ENCODE assay signal across 8 cellular contexts in genomic region chr1:211939876-211940468, GRCh38.
DNase-seq lines count a peak whose midpoint lies in the region; ATAC-seq and TF ChIP-seq lines count a peak whose summit lies in the region.
"Had no signal": no experiment of that assay in that cellular context is flagged by ENCODE, and none has a peak within 500 bp of the region (broad histone marks: within the 10 kb centered on the region; RNA-seq: fewer than 3 reads in every experiment).

No MANE protein-coding gene starts in this region.

- no peaks in the 10 kb centered on the region for H4K20me1 ChIP-seq in Karpas-422 (ENCODE audit: insufficient read depth, low read depth, low read length)

- TF ChIP-seq CTCF in Peyer's patch (IDR thresholded peaks at IDR 0.05) = no peak

- no peak overlapping the region for H3K9ac ChIP-seq in Karpas-422 (ENCODE audit: low read length)

- no peaks in the 10 kb centered on the region for H3K79me2 ChIP-seq in Karpas-422 (ENCODE audit: low read length)

- no peak overlapping the region for H3K4me2 ChIP-seq in Karpas-422 (ENCODE audit: low read depth, low read length, poor library complexity, severe bottlenecking)

- H3K27me3 ChIP-seq in Peyer's patch (no peaks in the 10 kb centered on the region), Karpas-422 (ENCODE audit: low read length) (no peaks in the 10 kb centered on the region)
- H3K27me3 ChIP-seq: gastrocnemius medialis had no signal

- H3K9me3 ChIP-seq in Peyer's patch (no peaks in the 10 kb centered on the region), Karpas-422 (ENCODE audit: low read length) (no peaks in the 10 kb centered on the region)
- H3K9me3 ChIP-seq: gastrocnemius medialis had no signal

- H3K4me1 ChIP-seq in Peyer's patch (peaks cover 0 to 10% (median 2%) of the 10 kb centered on the region in 4 donors), Karpas-422 (ENCODE audit: low read length) (peaks cover 33% of the 10 kb centered on the region)
- H3K4me1 ChIP-seq: gastrocnemius medialis had no signal

- no peak for TF ChIP-seq POLR2A in Peyer's patch (IDR thresholded peaks at IDR 0.05)

- no peak overlapping the region for H3K27ac ChIP-seq in Peyer's patch
- H3K27ac ChIP-seq in Karpas-422 (ENCODE audit: low read length) = no peak overlapping the region
- H3K27ac ChIP-seq: gastrocnemius medialis had no signal

- H2AFZ ChIP-seq in Karpas-422 (ENCODE audit: low read length) = no peak overlapping the region

- ATAC-seq in GM19023 (IDR thresholded peaks at IDR 0.05; ENCODE audit: unreplicated experiment) = peak; percentile 81
- peak; percentile 65 for ATAC-seq in HG02623 (IDR thresholded peaks at IDR 0.05; ENCODE audit: unreplicated experiment)
- ATAC-seq: gastrocnemius medialis had no signal

- no peak overlapping the region for H3K4me3 ChIP-seq in Peyer's patch
- no peak overlapping the region for H3K4me3 ChIP-seq in Karpas-422 (ENCODE audit: low read length)
- H3K4me3 ChIP-seq: gastrocnemius medialis had no signal

- peaks cover 0 to 6% (median 0%) of the 10 kb centered on the region in 3 donors for H3K36me3 ChIP-seq in Peyer's patch
- H3K36me3 ChIP-seq in Karpas-422 (ENCODE audit: insufficient read depth, low read length) = peaks cover 18% of the 10 kb centered on the region
- H3K36me3 ChIP-seq: gastrocnemius medialis had no signal

- H3K9me2 ChIP-seq in Karpas-422 (replicated peaks; ENCODE audit: insufficient read depth, low read length) = no peaks in the 10 kb centered on the region

- DNase-seq in Peyer's patch (peak in 2 of 3 donors; percentile 63 to 73), SKM-1 (lab: John Stamatoyannopoulos, UW; ENCODE audit: unreplicated experiment) (no peak), Karpas-422 (no peak), NCI-H82 treated with DMSO at 0.1 percent for 48 hours (lab: John Stamatoyannopoulos, UW; ENCODE audit: unreplicated experiment) (no peak)
- peak; percentile 22 to 34 for DNase-seq in stimulated activated CD4-positive, alpha-beta T cell treated with anti-CD3 and anti-CD28 coated beads, Interleukin-2, amount 100 ng/mL, for 48 hours
- DNase-seq: gastrocnemius medialis had no signal

Comparison
In these comparisons a context has a peak if more than half of its experiments do, and no peak if none do; other contexts are left out.
1. DNase-seq: peak in Peyer's patch (2 of 3) and stimulated activated CD4-positive, alpha-beta T cell treated with anti-CD3 and anti-CD28 coated beads, Interleukin-2, amount 100 ng/mL, for 48 hours (2 of 2); none in SKM-1 (single experiment), Karpas-422 (single experiment) and NCI-H82 treated with DMSO at 0.1 percent for 48 hours (single experiment).